ENCODE assay signal across 1 cellular context in genomic region chr17:65515959-65516948, GRCh38.
A peak's percentile ranks its signal among the peaks of the same experiment; 100 is the strongest.
TF ChIP-seq lines count a peak whose summit lies in the region.

No MANE protein-coding gene starts in this region.

TF ChIP-seq in HepG2, 621 proteins besides CTCF, POLR2A, EP300 and RAD21 (continued from another document and continues in another):
- TF ChIP-seq CSRNP1 (CRISPR knock-in tag; IDR thresholded peaks at IDR 0.05) (0 out of 2 replicates have a peak, but pooled peaks have one; percentile 19), PRMT3 (CRISPR knock-in tag; IDR thresholded peaks at IDR 0.05; ENCODE audit: borderline replicate concordance, low read depth) (no peak), RERE (CRISPR knock-in tag; IDR thresholded peaks at IDR 0.05; ENCODE audit: low read depth) (no peak), HCFC1 (IDR thresholded peaks at IDR 0.05; ENCODE audit: low read depth, low read length) (no peak), ESRRA (CRISPR knock-in tag; IDR thresholded peaks at IDR 0.05; ENCODE audit: low read depth) (no peak), SOX13 (IDR thresholded peaks at IDR 0.05) (no peak), SOX13 (CRISPR knock-in tag; conservative IDR thresholded peaks at IDR 0.05 in 1 of 2, IDR thresholded peaks at IDR 0.05 in 1 of 2) (peak in 1 of 2 experiments; percentile 66; a peak in 2 of 4 replicates), ZNF850 (CRISPR knock-in tag; conservative IDR thresholded peaks at IDR 0.05) (no peak), ZSCAN12 (CRISPR knock-in tag; IDR thresholded peaks at IDR 0.05) (no peak), RBAK (CRISPR knock-in tag; IDR thresholded peaks at IDR 0.05) (no peak), ZBTB4 (CRISPR knock-in tag; IDR thresholded peaks at IDR 0.05; ENCODE audit: borderline replicate concordance) (no peak), WIZ (CRISPR knock-in tag; IDR thresholded peaks at IDR 0.05) (no peak), FOXP1 (IDR thresholded peaks at IDR 0.05) (peak; percentile 61; the same call in 1 of the 2 replicates), FOXP1 (CRISPR knock-in tag; IDR thresholded peaks at IDR 0.05) (no peak; the same call in none of the 2 replicates), NR2C2 (CRISPR knock-in tag; IDR thresholded peaks at IDR 0.05; ENCODE audit: borderline replicate concordance) (no peak), TCF7 (IDR thresholded peaks at IDR 0.05; ENCODE audit: low read depth) (peak; percentile 97), CBX5 (CRISPR knock-in tag; IDR thresholded peaks at IDR 0.05; ENCODE audit: borderline replicate concordance) (no peak), ZNF780A (CRISPR knock-in tag; IDR thresholded peaks at IDR 0.05) (no peak), KLF13 (CRISPR knock-in tag; IDR thresholded peaks at IDR 0.05) (no peak), MBNL3 (CRISPR knock-in tag; conservative IDR thresholded peaks at IDR 0.05) (no peak), ZFX (CRISPR knock-in tag; IDR thresholded peaks at IDR 0.05; ENCODE audit: low read depth) (peak; percentile 52), MEIS1 (CRISPR knock-in tag; IDR thresholded peaks at IDR 0.05; ENCODE audit: borderline replicate concordance) (no peak), CENPT (CRISPR knock-in tag; IDR thresholded peaks at IDR 0.05; ENCODE audit: low read depth) (no peak), MXI1 (IDR thresholded peaks at IDR 0.05; ENCODE audit: borderline replicate concordance, low read depth, low read length) (no peak; the same call in 2 of the 3 replicates), MTF1 (CRISPR knock-in tag; IDR thresholded peaks at IDR 0.05) (no peak), ARID2 (CRISPR knock-in tag; IDR thresholded peaks at IDR 0.05; ENCODE audit: borderline replicate concordance) (peak; percentile 57; the same call in 1 of the 2 replicates), NCOA5 (CRISPR knock-in tag; IDR thresholded peaks at IDR 0.05) (no peak), SP1 (IDR thresholded peaks at IDR 0.05) (no peak), SP1 (CRISPR knock-in tag; IDR thresholded peaks at IDR 0.05) (no peak), ZNF589 (CRISPR knock-in tag; conservative IDR thresholded peaks at IDR 0.05) (no peak), NFKB2 (CRISPR knock-in tag; IDR thresholded peaks at IDR 0.05; ENCODE audit: borderline replicate concordance) (no peak), AGO2 (optimal IDR thresholded peaks at IDR 0.05; ENCODE audit: low read depth, low read length) (no peak), THYN1 (CRISPR knock-in tag; IDR thresholded peaks at IDR 0.05; ENCODE audit: borderline replicate concordance, low read depth) (no peak), ZNF33A (CRISPR knock-in tag; IDR thresholded peaks at IDR 0.05; ENCODE audit: borderline replicate concordance) (no peak), ZBTB49 (CRISPR knock-in tag; IDR thresholded peaks at IDR 0.05; ENCODE audit: borderline replicate concordance) (no peak)
- TF ChIP-seq, protein P1, sequence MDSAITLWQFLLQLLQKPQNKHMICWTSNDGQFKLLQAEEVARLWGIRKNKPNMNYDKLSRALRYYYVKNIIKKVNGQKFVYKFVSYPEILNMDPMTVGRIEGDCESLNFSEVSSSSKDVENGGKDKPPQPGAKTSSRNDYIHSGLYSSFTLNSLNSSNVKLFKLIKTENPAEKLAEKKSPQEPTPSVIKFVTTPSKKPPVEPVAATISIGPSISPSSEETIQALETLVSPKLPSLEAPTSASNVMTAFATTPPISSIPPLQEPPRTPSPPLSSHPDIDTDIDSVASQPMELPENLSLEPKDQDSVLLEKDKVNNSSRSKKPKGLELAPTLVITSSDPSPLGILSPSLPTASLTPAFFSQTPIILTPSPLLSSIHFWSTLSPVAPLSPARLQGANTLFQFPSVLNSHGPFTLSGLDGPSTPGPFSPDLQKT (CRISPR knock-in tag; IDR thresholded peaks at IDR 0.05; ENCODE audit: borderline replicate concordance) = no peak
- TF ChIP-seq, protein P2, sequence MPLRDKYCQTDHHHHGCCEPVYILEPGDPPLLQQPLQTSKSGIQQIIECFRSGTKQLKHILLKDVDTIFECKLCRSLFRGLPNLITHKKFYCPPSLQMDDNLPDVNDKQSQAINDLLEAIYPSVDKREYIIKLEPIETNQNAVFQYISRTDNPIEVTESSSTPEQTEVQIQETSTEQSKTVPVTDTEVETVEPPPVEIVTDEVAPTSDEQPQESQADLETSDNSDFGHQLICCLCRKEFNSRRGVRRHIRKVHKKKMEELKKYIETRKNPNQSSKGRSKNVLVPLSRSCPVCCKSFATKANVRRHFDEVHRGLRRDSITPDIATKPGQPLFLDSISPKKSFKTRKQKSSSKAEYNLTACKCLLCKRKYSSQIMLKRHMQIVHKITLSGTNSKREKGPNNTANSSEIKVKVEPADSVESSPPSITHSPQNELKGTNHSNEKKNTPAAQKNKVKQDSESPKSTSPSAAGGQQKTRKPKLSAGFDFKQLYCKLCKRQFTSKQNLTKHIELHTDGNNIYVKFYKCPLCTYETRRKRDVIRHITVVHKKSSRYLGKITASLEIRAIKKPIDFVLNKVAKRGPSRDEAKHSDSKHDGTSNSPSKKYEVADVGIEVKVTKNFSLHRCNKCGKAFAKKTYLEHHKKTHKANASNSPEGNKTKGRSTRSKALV (CRISPR knock-in tag; IDR thresholded peaks at IDR 0.05) = no peak
- TF ChIP-seq, protein P3, sequence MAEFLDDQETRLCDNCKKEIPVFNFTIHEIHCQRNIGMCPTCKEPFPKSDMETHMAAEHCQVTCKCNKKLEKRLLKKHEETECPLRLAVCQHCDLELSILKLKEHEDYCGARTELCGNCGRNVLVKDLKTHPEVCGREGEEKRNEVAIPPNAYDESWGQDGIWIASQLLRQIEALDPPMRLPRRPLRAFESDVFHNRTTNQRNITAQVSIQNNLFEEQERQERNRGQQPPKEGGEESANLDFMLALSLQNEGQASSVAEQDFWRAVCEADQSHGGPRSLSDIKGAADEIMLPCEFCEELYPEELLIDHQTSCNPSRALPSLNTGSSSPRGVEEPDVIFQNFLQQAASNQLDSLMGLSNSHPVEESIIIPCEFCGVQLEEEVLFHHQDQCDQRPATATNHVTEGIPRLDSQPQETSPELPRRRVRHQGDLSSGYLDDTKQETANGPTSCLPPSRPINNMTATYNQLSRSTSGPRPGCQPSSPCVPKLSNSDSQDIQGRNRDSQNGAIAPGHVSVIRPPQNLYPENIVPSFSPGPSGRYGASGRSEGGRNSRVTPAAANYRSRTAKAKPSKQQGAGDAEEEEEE (CRISPR knock-in tag; IDR thresholded peaks at IDR 0.05; ENCODE audit: borderline replicate concordance) = no peak
- TF ChIP-seq, protein P4, sequence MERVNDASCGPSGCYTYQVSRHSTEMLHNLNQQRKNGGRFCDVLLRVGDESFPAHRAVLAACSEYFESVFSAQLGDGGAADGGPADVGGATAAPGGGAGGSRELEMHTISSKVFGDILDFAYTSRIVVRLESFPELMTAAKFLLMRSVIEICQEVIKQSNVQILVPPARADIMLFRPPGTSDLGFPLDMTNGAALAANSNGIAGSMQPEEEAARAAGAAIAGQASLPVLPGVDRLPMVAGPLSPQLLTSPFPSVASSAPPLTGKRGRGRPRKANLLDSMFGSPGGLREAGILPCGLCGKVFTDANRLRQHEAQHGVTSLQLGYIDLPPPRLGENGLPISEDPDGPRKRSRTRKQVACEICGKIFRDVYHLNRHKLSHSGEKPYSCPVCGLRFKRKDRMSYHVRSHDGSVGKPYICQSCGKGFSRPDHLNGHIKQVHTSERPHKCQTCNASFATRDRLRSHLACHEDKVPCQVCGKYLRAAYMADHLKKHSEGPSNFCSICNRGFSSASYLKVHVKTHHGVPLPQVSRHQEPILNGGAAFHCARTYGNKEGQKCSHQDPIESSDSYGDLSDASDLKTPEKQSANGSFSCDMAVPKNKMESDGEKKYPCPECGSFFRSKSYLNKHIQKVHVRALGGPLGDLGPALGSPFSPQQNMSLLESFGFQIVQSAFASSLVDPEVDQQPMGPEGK (CRISPR knock-in tag; IDR thresholded peaks at IDR 0.05) = no peak; the same call in 1 of the 2 replicates
